Comparison of ENCODE assay signal across 8 cellular contexts in the genomic region with DNA sequence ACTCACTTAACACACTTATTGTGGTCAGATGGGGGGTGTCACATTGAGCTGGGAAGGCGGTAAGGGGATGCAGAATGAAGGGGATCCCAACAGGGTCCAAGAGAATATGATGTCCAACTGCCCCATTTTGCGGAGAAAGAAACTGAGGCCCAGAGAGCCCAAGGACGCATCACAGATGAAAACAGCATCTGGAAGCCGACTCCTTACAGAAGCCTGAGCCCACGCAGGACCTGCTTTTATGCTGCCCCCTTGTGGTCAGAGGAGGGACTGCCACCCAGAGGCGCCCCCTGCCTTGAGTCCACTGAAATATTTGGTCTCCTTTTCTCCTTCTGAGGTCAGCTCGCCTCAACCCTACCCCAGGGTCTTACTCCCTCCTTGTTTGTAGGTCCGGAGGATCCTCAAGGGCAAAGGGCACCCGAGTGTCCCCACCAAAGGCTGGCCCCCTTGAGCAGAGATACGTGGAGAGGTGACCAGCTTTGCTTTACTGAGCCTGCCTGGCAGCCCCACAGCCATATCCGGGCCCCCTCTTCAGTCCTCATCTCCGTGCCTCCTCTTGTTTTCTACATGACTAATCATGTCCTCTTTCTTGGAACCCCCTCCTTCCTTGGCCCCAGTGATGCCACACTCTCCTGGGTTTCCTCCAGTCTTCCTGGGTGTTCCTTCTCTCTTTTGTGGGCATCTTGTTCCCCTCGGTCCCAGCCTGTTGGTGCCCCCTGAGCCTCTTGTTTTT. TPM values are rescaled to one million over a fixed set of nuclear protein-coding genes. Genes with fewer than 3 reads are reported as not detected.
DNase-seq lines count a peak whose midpoint lies in the region; ATAC-seq and TF ChIP-seq lines count a peak whose summit lies in the region.

No MANE protein-coding gene starts in this region.

- ATAC-seq in SK-N-SH treated with all-trans-retinoic acid at 6 μM for 48 hours = peak; percentile 64
- ATAC-seq in Right ventricle myocardium superior (ENCODE audit: poor library complexity) = peak; percentile 50
- peak; percentile 66 for ATAC-seq in aorta (ENCODE audit: low FRiP score)
- ATAC-seq in GM18870 (IDR thresholded peaks at IDR 0.05; ENCODE audit: unreplicated experiment) = no peak

- 30% methylated on average over 13 of the region's 13 CpGs for WGBS in aorta, 2 donors

- H3K27me3 ChIP-seq in aorta (ENCODE audit: control insufficient read depth in 1 of 2, insufficient read depth in 2 of 2, low read length in 1 of 2) = no peaks in the 10 kb centered on the region

- CTCF ChIA-PET in activated naive CD4-positive, alpha-beta T cell treated with anti-CD3 and anti-CD28 coated beads, Interleukin-2, amount 10 ng/mL, durations not matched to agents 7 days and 5 days (lab: Charles Lee) = interaction anchor here (0.7 to 17.1 kb wide), 17 partner anchors 9 to 685 kb away, joined by 3 to 303 read pairs (median 6); no protein-coding TSS in a partner anchor

- intact Hi-C loops in Right ventricle myocardium superior (cut with DNase I) (loop anchor here (10.0 kb wide), 1 partner anchor 692 kb away; no protein-coding TSS in a partner anchor), aorta (cut with DNase I) (loop anchor here (2.0 to 10.0 kb wide), 3 partner anchors 22 to 692 kb away; no protein-coding TSS in a partner anchor)

- no peak overlapping the region for H3K27ac Mint-ChIP-seq in activated naive CD4-positive, alpha-beta T cell treated with anti-CD3 and anti-CD28 coated beads, Interleukin-2, amount 10 ng/mL, durations not matched to agents 7 days and 5 days

- no peak overlapping the region for H3K27ac ChIP-seq in aorta (ENCODE audit: low read depth in 1 of 2, low read length in 2 of 2)

- no peaks in the 10 kb centered on the region for H3K9me3 Mint-ChIP-seq in activated naive CD4-positive, alpha-beta T cell treated with anti-CD3 and anti-CD28 coated beads, Interleukin-2, amount 10 ng/mL, durations not matched to agents 7 days and 5 days

- H3K36me3 Mint-ChIP-seq in activated naive CD4-positive, alpha-beta T cell treated with anti-CD3 and anti-CD28 coated beads, Interleukin-2, amount 10 ng/mL, durations not matched to agents 7 days and 5 days = no peaks in the 10 kb centered on the region

- peaks cover 18% of the 10 kb centered on the region for H3K4me1 Mint-ChIP-seq in activated naive CD4-positive, alpha-beta T cell treated with anti-CD3 and anti-CD28 coated beads, Interleukin-2, amount 10 ng/mL, durations not matched to agents 7 days and 5 days

- H3K4me1 ChIP-seq in aorta (ENCODE audit: control insufficient read depth in 1 of 2, insufficient read depth in 2 of 2, low read length in 2 of 2) = no peaks in the 10 kb centered on the region

- H3K27me3 Mint-ChIP-seq in activated naive CD4-positive, alpha-beta T cell treated with anti-CD3 and anti-CD28 coated beads, Interleukin-2, amount 10 ng/mL, durations not matched to agents 7 days and 5 days = peaks cover 56% of the 10 kb centered on the region

- H3K36me3 ChIP-seq in aorta (ENCODE audit: control insufficient read depth in 1 of 2, insufficient read depth in 2 of 2, low read length in 1 of 2) = no peaks in the 10 kb centered on the region

- H3K4me3 ChIP-seq in aorta (ENCODE audit: low read length in 2 of 2) = no peak overlapping the region

- in situ Hi-C loops in KBM-7 (cut with MboI; ENCODE audit: low pct_unique_long_range_greater_than_20kb, low sequenced_read_pairs) = loop anchor here (5.0 to 25.0 kb wide), 3 partner anchors 229 to 664 kb away; a partner anchor contains a TSS

- DNase-seq in GM10266 (ENCODE audit: extremely low spot score) = peak; percentile 86
- peak; percentile 86 for DNase-seq in KBM-7
- DNase-seq in activated naive CD4-positive, alpha-beta T cell treated with anti-CD3 and anti-CD28 coated beads, Interleukin-2, amount 10 ng/mL, durations not matched to agents 7 days and 5 days = peak; percentile 82
- DNase-seq in Right ventricle myocardium superior = peak; percentile 80
- DNase-seq in putamen (ENCODE audit: low spot score) = peak; percentile 60
- peak; percentile 77 to 91 for DNase-seq in aorta

- H3K4me3 Mint-ChIP-seq in activated naive CD4-positive, alpha-beta T cell treated with anti-CD3 and anti-CD28 coated beads, Interleukin-2, amount 10 ng/mL, durations not matched to agents 7 days and 5 days = no peak overlapping the region

- no peaks in the 10 kb centered on the region for H3K9me3 ChIP-seq in aorta (ENCODE audit: control insufficient read depth, low read length)

- TF ChIP-seq CTCF in GM10266 (IDR thresholded peaks at IDR 0.05; ENCODE audit: control insufficient read depth, insufficient read depth, low read depth, missing control alignments) = peak; percentile 95

TF ChIP-seq in SK-N-SH treated with all-trans-retinoic acid at 6 μM for 48 hours, 23 proteins besides CTCF, POLR2A, EP300 and RAD21:
- TF ChIP-seq CSDC2 (CRISPR knock-in tag; IDR thresholded peaks at IDR 0.05) = no peak
- TF ChIP-seq, protein P1, sequence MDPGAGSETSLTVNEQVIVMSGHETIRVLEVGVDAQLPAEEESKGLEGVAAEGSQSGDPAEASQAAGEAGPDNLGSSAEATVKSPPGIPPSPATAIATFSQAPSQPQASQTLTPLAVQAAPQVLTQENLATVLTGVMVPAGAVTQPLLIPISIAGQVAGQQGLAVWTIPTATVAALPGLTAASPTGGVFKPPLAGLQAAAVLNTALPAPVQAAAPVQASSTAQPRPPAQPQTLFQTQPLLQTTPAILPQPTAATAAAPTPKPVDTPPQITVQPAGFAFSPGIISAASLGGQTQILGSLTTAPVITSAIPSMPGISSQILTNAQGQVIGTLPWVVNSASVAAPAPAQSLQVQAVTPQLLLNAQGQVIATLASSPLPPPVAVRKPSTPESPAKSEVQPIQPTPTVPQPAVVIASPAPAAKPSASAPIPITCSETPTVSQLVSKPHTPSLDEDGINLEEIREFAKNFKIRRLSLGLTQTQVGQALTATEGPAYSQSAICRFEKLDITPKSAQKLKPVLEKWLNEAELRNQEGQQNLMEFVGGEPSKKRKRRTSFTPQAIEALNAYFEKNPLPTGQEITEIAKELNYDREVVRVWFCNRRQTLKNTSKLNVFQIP (CRISPR knock-in tag; IDR thresholded peaks at IDR 0.05; ENCODE audit: borderline replicate concordance, low read depth) = no peak
- TF ChIP-seq, protein P2, sequence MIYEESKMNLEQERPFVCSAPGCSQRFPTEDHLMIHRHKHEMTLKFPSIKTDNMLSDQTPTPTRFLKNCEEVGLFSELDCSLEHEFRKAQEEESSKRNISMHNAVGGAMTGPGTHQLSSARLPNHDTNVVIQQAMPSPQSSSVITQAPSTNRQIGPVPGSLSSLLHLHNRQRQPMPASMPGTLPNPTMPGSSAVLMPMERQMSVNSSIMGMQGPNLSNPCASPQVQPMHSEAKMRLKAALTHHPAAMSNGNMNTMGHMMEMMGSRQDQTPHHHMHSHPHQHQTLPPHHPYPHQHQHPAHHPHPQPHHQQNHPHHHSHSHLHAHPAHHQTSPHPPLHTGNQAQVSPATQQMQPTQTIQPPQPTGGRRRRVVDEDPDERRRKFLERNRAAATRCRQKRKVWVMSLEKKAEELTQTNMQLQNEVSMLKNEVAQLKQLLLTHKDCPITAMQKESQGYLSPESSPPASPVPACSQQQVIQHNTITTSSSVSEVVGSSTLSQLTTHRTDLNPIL (CRISPR knock-in tag; IDR thresholded peaks at IDR 0.05; ENCODE audit: low read depth) = no peak
- TF ChIP-seq PPARA (CRISPR knock-in tag; IDR thresholded peaks at IDR 0.05; ENCODE audit: borderline replicate concordance) = no peak
- peak; percentile 89 for TF ChIP-seq ZNF70 (CRISPR knock-in tag; IDR thresholded peaks at IDR 0.05)
- TF ChIP-seq, protein P3, sequence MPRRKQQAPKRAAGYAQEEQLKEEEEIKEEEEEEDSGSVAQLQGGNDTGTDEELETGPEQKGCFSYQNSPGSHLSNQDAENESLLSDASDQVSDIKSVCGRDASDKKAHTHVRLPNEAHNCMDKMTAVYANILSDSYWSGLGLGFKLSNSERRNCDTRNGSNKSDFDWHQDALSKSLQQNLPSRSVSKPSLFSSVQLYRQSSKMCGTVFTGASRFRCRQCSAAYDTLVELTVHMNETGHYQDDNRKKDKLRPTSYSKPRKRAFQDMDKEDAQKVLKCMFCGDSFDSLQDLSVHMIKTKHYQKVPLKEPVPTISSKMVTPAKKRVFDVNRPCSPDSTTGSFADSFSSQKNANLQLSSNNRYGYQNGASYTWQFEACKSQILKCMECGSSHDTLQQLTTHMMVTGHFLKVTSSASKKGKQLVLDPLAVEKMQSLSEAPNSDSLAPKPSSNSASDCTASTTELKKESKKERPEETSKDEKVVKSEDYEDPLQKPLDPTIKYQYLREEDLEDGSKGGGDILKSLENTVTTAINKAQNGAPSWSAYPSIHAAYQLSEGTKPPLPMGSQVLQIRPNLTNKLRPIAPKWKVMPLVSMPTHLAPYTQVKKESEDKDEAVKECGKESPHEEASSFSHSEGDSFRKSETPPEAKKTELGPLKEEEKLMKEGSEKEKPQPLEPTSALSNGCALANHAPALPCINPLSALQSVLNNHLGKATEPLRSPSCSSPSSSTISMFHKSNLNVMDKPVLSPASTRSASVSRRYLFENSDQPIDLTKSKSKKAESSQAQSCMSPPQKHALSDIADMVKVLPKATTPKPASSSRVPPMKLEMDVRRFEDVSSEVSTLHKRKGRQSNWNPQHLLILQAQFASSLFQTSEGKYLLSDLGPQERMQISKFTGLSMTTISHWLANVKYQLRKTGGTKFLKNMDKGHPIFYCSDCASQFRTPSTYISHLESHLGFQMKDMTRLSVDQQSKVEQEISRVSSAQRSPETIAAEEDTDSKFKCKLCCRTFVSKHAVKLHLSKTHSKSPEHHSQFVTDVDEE (CRISPR knock-in tag; IDR thresholded peaks at IDR 0.05) = 0 out of 2 replicates have a peak, but pooled peaks have one; percentile 48
- no peak for TF ChIP-seq ZNF8 (CRISPR knock-in tag; IDR thresholded peaks at IDR 0.05)
- no peak for TF ChIP-seq OSR1 (CRISPR knock-in tag; IDR thresholded peaks at IDR 0.05)

RNA-seq across cellular contexts. Expression of a gene that starts 30.0 kb away (rescaled TPM):
- 5.0 TPM for total RNA-seq in Right ventricle myocardium superior
- 10 to 100 TPM; 23.7 to 31.4 TPM for total RNA-seq in aorta
- 10 to 100 TPM in 1 of 2 donors, 1 to 10 TPM in 1; 7.7 to 12.9 TPM for polyA plus RNA-seq in aorta

RNA-seq across cellular contexts. Expression of a gene that starts 36.5 kb away (rescaled TPM):
- total RNA-seq in Right ventricle myocardium superior = 294 TPM
- total RNA-seq in aorta = 10 to 100 TPM; 25.3 to 26.9 TPM
- 10 to 100 TPM; 59.0 to 65.6 TPM for polyA plus RNA-seq in aorta

RNA-seq across cellular contexts. Expression of a gene that starts 36.6 kb away (rescaled TPM):
- total RNA-seq in Right ventricle myocardium superior = not detected
- total RNA-seq in aorta = not detected
- not detected for polyA plus RNA-seq in aorta

Comparison
In these comparisons a context has a peak if more than half of its experiments do, and no peak if none do; other contexts are left out.
1. RNA of a gene that starts 36.5 kb away (total RNA-seq): 294 TPM in Right ventricle myocardium superior (single experiment); 25.3 to 26.9 TPM in aorta; every median in the first group is over 10 times any median in the second.
2. Peak in every context shown above with its lines, with median percentiles within 50 percentile points of each other: DNase-seq.